In the genomic region with DNA sequence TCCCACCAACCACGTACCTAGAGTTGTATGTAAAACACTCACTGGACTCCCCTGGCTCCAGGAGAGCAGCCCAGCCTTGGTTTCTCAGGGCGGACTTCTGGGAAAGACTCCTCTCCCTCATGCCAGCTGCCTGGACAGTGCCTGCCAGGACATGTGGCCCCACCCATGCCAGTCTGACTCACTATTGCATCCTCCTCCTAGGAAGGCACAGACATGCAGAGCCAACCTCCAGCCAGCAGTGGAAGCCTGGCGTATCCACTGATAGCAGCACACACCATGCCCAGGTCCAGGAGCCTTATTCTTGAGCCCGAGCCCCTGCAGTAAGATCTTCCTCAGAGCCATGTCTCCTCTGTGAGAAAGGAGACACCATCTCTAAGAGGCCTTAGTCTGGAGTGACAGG, we compare ENCODE assay signal across 1 cellular context.
TF ChIP-seq lines count a peak whose summit lies in the region.

No MANE protein-coding gene starts in this region.

TF ChIP-seq in endothelial cell of umbilical vein, 7 proteins besides CTCF, POLR2A, EP300 and RAD21:
- TF ChIP-seq FOS (IDR thresholded peaks at IDR 0.05; ENCODE audit: borderline replicate concordance, insufficient read depth, low read length): no peak
- no peak for TF ChIP-seq POLR2AphosphoS5 (IDR thresholded peaks at IDR 0.05; ENCODE audit: insufficient read depth, low read depth, low read length)
- TF ChIP-seq, protein P1, sequence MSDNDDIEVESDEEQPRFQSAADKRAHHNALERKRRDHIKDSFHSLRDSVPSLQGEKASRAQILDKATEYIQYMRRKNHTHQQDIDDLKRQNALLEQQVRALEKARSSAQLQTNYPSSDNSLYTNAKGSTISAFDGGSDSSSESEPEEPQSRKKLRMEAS (IDR thresholded peaks at IDR 0.05; ENCODE audit: insufficient read depth, insufficient read length): no peak
- no peak for TF ChIP-seq MYC (IDR thresholded peaks at IDR 0.05; ENCODE audit: low read depth, low read length)
- TF ChIP-seq EZH2 (IDR thresholded peaks at IDR 0.05; ENCODE audit: borderline replicate concordance, low read depth, low read length, severe bottlenecking): no peak
- no peak for TF ChIP-seq JUN (IDR thresholded peaks at IDR 0.05; ENCODE audit: borderline replicate concordance, insufficient read depth, insufficient read length, low read depth)
- no peak for TF ChIP-seq GATA2 (IDR thresholded peaks at IDR 0.05; ENCODE audit: insufficient read depth, insufficient read length, low read depth, low read length)
